2 cellular contexts compared by ENCODE assay signal in the genomic region with DNA sequence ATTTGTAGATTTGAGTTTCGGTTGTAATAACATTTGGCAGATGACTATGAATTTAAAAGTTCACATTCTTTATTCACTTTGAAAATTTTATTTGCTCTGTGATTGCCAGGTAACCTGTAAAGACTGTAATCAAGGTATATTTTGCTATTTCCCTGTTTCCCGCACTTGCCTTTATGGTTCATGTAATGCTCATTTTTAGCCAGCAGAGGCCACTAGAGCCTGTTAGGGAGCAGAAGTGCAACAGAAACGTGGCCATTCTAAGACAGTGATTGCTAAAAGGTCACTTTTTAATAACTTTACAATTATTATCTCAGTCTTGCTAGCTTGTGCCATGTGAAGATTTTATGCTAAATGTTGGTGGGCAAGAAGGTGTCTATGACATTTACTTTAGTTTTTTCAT.
A peak's percentile ranks its signal among the peaks of the same experiment; 100 is the strongest.
TF ChIP-seq lines count a peak whose summit lies in the region.

No MANE protein-coding gene starts in this region.

TF ChIP-seq in K562, 482 proteins besides CTCF, POLR2A, EP300 and RAD21:
- TF ChIP-seq MAFG (tag; conservative IDR thresholded peaks at IDR 0.05) (no peak), PRMT5 (CRISPR knock-in tag; IDR thresholded peaks at IDR 0.05) (no peak), SMC3 (conservative IDR thresholded peaks at IDR 0.05; ENCODE audit: insufficient read depth, low read depth, low read length) (peak; percentile 72), RBM15 (IDR thresholded peaks at IDR 0.05; ENCODE audit: insufficient read depth, low read length) (no peak), SPI1 (IDR thresholded peaks at IDR 0.05; ENCODE audit: borderline replicate concordance, low read depth, low read length) (0 out of 2 replicates have a peak, but pooled peaks have one; percentile 2)
- TF ChIP-seq, protein P1, sequence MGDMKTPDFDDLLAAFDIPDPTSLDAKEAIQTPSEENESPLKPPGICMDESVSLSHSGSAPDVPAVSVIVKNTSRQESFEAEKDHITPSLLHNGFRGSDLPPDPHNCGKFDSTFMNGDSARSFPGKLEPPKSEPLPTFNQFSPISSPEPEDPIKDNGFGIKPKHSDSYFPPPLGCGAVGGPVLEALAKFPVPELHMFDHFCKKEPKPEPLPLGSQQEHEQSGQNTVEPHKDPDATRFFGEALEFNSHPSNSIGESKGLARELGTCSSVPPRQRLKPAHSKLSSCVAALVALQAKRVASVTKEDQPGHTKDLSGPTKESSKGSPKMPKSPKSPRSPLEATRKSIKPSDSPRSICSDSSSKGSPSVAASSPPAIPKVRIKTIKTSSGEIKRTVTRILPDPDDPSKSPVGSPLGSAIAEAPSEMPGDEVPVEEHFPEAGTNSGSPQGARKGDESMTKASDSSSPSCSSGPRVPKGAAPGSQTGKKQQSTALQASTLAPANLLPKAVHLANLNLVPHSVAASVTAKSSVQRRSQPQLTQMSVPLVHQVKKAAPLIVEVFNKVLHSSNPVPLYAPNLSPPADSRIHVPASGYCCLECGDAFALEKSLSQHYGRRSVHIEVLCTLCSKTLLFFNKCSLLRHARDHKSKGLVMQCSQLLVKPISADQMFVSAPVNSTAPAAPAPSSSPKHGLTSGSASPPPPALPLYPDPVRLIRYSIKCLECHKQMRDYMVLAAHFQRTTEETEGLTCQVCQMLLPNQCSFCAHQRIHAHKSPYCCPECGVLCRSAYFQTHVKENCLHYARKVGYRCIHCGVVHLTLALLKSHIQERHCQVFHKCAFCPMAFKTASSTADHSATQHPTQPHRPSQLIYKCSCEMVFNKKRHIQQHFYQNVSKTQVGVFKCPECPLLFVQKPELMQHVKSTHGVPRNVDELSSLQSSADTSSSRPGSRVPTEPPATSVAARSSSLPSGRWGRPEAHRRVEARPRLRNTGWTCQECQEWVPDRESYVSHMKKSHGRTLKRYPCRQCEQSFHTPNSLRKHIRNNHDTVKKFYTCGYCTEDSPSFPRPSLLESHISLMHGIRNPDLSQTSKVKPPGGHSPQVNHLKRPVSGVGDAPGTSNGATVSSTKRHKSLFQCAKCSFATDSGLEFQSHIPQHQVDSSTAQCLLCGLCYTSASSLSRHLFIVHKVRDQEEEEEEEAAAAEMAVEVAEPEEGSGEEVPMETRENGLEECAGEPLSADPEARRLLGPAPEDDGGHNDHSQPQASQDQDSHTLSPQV (IDR thresholded peaks at IDR 0.05), result 0 out of 2 replicates have a peak, but pooled peaks have one; percentile 35
- TF ChIP-seq, protein P2, sequence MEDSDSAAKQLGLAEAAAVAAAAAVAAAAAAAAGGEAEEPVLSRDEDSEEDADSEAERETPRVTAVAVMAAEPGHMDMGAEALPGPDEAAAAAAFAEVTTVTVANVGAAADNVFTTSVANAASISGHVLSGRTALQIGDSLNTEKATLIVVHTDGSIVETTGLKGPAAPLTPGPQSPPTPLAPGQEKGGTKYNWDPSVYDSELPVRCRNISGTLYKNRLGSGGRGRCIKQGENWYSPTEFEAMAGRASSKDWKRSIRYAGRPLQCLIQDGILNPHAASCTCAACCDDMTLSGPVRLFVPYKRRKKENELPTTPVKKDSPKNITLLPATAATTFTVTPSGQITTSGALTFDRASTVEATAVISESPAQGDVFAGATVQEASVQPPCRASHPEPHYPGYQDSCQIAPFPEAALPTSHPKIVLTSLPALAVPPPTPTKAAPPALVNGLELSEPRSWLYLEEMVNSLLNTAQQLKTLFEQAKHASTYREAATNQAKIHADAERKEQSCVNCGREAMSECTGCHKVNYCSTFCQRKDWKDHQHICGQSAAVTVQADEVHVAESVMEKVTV (CRISPR knock-in tag; IDR thresholded peaks at IDR 0.05), result peak; percentile 48

TF ChIP-seq in HepG2, 621 proteins besides CTCF, POLR2A, EP300 and RAD21:
- TF ChIP-seq STAG1 (CRISPR knock-in tag; IDR thresholded peaks at IDR 0.05), result peak; percentile 65
- TF ChIP-seq ZNF260 (CRISPR knock-in tag; IDR thresholded peaks at IDR 0.05; ENCODE audit: borderline replicate concordance, low read depth), result no peak
- TF ChIP-seq SMC3 (IDR thresholded peaks at IDR 0.05; ENCODE audit: low read length), result peak; percentile 51; the same call in 1 of the 2 replicates
